In the genomic region with DNA sequence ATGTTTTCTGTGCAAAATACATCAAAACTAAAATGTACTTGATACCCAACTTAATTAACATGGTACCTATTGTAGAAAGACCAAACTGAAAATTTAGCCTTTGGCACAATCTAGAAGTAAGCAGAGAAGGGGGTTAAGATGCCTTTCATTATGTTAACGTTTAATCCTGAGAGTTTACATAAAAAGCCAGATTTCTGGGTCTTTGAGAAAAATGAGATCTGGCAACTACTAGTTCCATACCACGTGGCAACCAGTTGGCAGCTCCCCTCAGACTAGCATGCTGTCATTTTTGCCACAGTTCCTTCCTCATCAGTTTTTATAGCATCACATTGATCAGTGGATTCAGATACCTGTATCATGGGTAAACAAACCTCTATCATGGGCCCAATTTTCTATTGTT, we compare ENCODE assay signal across 8 cellular contexts. TPM values are rescaled to one million over a fixed set of nuclear protein-coding genes. Genes with fewer than 3 reads are reported as not detected.
A peak's percentile ranks its signal among the peaks of the same experiment; 100 is the strongest.
DNase-seq lines count a peak whose midpoint lies in the region; ATAC-seq and TF ChIP-seq lines count a peak whose summit lies in the region.

No MANE protein-coding gene starts in this region.

- no peaks in the 10 kb centered on the region for H3K27me3 ChIP-seq in thymus (ENCODE audit: control insufficient read depth, insufficient read depth)

- H3K4me3 ChIP-seq in thymus (ENCODE audit: low read length) = peak overlapping the region; percentile 91

- TF ChIP-seq CTCF in VCaP (conservative IDR thresholded peaks at IDR 0.05) (no peak), GM10266 (IDR thresholded peaks at IDR 0.05; ENCODE audit: control insufficient read depth, insufficient read depth, low read depth, missing control alignments) (no peak)

- DNase-seq in AML-193 (lab: John Stamatoyannopoulos, UW) = peak; percentile 43 to 52
- DNase-seq in HCEC 1CT = peak; percentile 20
- DNase-seq in hepatic stellate cell (ENCODE audit: low spot score) = peak; percentile 4
- DNase-seq in GM10266 (ENCODE audit: extremely low spot score) = no peak
- no peak for DNase-seq in activated CD4-positive, CD25-positive, alpha-beta regulatory T cell (lab: John Stamatoyannopoulos, UW)

- WGBS in thymus = 39% methylated on average over 2 of the region's 2 CpGs

- H3K9me3 ChIP-seq in thymus (ENCODE audit: control insufficient read depth) = no peaks in the 10 kb centered on the region

- no peaks in the 10 kb centered on the region for H3K36me3 ChIP-seq in thymus (ENCODE audit: control insufficient read depth, insufficient read depth)

- peaks cover 6% of the 10 kb centered on the region for H3K4me1 ChIP-seq in thymus (ENCODE audit: control insufficient read depth, insufficient read depth, low read length)

- H3K27ac ChIP-seq in VCaP = peak overlapping the region; percentile 93
- no peak overlapping the region for H3K27ac ChIP-seq in thymus (ENCODE audit: low read depth)

- ATAC-seq in GM19328 (IDR thresholded peaks at IDR 0.05; ENCODE audit: unreplicated experiment) = no peak

RNA-seq across cellular contexts. Expression of gene RO60, which starts 1.5 kb away (rescaled TPM):
- 9.1 TPM for polyA plus RNA-seq in thymus

RNA-seq across cellular contexts. Expression of gene UCHL5, which starts 1.8 kb away (rescaled TPM):
- 17.4 TPM for polyA plus RNA-seq in thymus

RNA-seq across cellular contexts. Expression of gene GLRX2, which starts 44.3 kb away (rescaled TPM):
- 11.2 TPM for polyA plus RNA-seq in thymus

Comparison
In these comparisons a context has a peak if more than half of its experiments do, and no peak if none do; other contexts are left out.
1. DNase-seq: peak in AML-193 (2 of 2), HCEC 1CT (single experiment) and hepatic stellate cell (single experiment); none in GM10266 (single experiment) and activated CD4-positive, CD25-positive, alpha-beta regulatory T cell (0 of 4).